In the genomic region with DNA sequence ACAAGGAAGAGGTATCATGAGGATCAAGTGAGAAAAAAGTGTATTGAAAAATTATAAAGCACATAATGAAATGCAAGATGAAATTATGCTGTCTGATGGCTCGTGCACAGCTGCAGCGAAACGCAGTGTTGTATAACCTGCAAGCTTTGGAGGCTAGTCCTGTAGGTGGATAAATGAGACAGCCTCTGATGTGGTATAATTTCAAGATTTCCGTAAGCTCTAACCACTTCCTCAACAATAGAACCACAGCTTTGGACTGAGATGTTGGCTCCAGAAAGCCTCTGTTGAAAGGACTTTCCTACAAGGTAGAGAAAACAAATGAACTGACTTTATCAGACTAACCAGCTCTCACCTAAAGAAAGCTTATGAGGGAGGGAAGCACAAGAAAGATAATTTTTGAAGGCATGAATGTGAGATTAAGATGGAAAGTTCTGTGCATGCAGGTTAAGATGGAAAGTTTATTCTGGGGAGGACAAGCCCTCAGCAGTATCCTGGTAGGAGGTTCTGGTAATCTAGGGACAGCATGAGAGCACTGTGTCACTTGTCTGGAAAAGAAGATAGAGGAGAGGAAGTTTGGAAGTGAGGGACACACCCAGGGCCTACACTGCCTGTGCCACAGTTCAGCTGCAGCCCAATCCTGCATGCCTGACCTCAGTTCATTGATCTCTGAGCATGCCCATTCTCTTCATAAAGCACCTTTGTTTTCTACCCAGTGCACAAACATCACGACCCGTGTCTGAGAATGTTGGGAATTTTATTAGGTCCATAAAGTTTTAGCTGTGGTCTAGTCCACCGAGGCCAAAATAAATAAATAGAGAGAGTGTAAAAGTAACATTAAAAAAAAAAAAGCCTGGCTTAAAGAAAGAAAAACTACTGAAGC, we compare ENCODE assay signal across 10 cellular contexts.
DNase-seq lines count a peak whose midpoint lies in the region; ATAC-seq and TF ChIP-seq lines count a peak whose summit lies in the region.
"Had no signal": no experiment of that assay in that cellular context is flagged by ENCODE, and none has a peak within 500 bp of the region (broad histone marks: within the 10 kb centered on the region; RNA-seq: fewer than 3 reads in every experiment).

No MANE protein-coding gene starts in this region.

- no peaks in the 10 kb centered on the region for H3K9me3 ChIP-seq in Karpas-422 (ENCODE audit: low read length)
- peaks cover 4% of the 10 kb centered on the region for H3K9me3 ChIP-seq in WERI-Rb-1 (ENCODE audit: severe bottlenecking)

- H3K27me3 ChIP-seq in Karpas-422 (ENCODE audit: low read length), result no peaks in the 10 kb centered on the region
- no peaks in the 10 kb centered on the region for H3K27me3 ChIP-seq in WERI-Rb-1 (ENCODE audit: insufficient read depth, low read depth, severe bottlenecking)

- no peaks in the 10 kb centered on the region for H3K36me3 ChIP-seq in Karpas-422 (ENCODE audit: insufficient read depth, low read length)
- H3K36me3 ChIP-seq in WERI-Rb-1, result no peaks in the 10 kb centered on the region

- no peaks in the 10 kb centered on the region for H3K79me2 ChIP-seq in Karpas-422 (ENCODE audit: low read length)

- peaks cover 17% of the 10 kb centered on the region for H3K27me3 Mint-ChIP-seq in activated naive CD4-positive, alpha-beta T cell treated with anti-CD3 and anti-CD28 coated beads, Interleukin-2, amount 10 ng/mL, durations not matched to agents 7 days and 5 days
- H3K27me3 Mint-ChIP-seq in activated naive CD8-positive, alpha-beta T cell, result peaks cover 8% of the 10 kb centered on the region
- peaks cover 13% of the 10 kb centered on the region for H3K27me3 Mint-ChIP-seq in stimulated activated memory B cell treated with anti-CD40 and anti-IgM and Interleukin-4, amounts not matched to agents 10 μg/mL and 1 μg/mL and 100 μg/mL, for 72 hours

- CTCF ChIA-PET in activated naive CD4-positive, alpha-beta T cell treated with anti-CD3 and anti-CD28 coated beads, Interleukin-2, amount 10 ng/mL, durations not matched to agents 7 days and 5 days (lab: Charles Lee), result no interaction called here
- CTCF ChIA-PET in GM10248 (lab: Yijun Ruan, JAX), result interaction anchor here (1.1 to 1.5 kb wide), 2 partner anchors 12 to 24 kb away, joined by 4 read pairs; no protein-coding TSS in a partner anchor

- TF ChIP-seq CTCF in WERI-Rb-1 (IDR thresholded peaks at IDR 0.05; ENCODE audit: low read depth, low read length) (no peak), GM10248 (IDR thresholded peaks at IDR 0.05; ENCODE audit: control extremely low read depth, extremely low read depth, low read depth, missing control alignments) (no peak)

- no peaks in the 10 kb centered on the region for H3K9me2 ChIP-seq in Karpas-422 (replicated peaks; ENCODE audit: insufficient read depth, low read length)

- no peak overlapping the region for H3K9ac ChIP-seq in Karpas-422 (ENCODE audit: low read length)

- peaks cover 17% of the 10 kb centered on the region for H3K4me1 Mint-ChIP-seq in activated naive CD4-positive, alpha-beta T cell treated with anti-CD3 and anti-CD28 coated beads, Interleukin-2, amount 10 ng/mL, durations not matched to agents 7 days and 5 days
- H3K4me1 Mint-ChIP-seq in activated naive CD8-positive, alpha-beta T cell (ENCODE audit: low read depth), result peaks cover 23% of the 10 kb centered on the region
- H3K4me1 Mint-ChIP-seq in stimulated activated memory B cell treated with anti-CD40 and anti-IgM and Interleukin-4, amounts not matched to agents 10 μg/mL and 1 μg/mL and 100 μg/mL, for 72 hours, result peaks cover 6% of the 10 kb centered on the region

- H3K36me3 Mint-ChIP-seq in activated naive CD4-positive, alpha-beta T cell treated with anti-CD3 and anti-CD28 coated beads, Interleukin-2, amount 10 ng/mL, durations not matched to agents 7 days and 5 days, result no peaks in the 10 kb centered on the region
- H3K36me3 Mint-ChIP-seq in activated naive CD8-positive, alpha-beta T cell, result peaks cover 7% of the 10 kb centered on the region
- no peaks in the 10 kb centered on the region for H3K36me3 Mint-ChIP-seq in stimulated activated memory B cell treated with anti-CD40 and anti-IgM and Interleukin-4, amounts not matched to agents 10 μg/mL and 1 μg/mL and 100 μg/mL, for 72 hours

- H3K4me1 ChIP-seq in Karpas-422 (ENCODE audit: low read length), result no peaks in the 10 kb centered on the region

- H3K4me2 ChIP-seq in Karpas-422 (ENCODE audit: low read depth, low read length, poor library complexity, severe bottlenecking), result no peak overlapping the region

- no peak overlapping the region for H3K4me3 ChIP-seq in Karpas-422 (ENCODE audit: low read length)
- no peak overlapping the region for H3K4me3 ChIP-seq in WERI-Rb-1 (ENCODE audit: low read depth, low read length)

- no peak overlapping the region for H3K4me3 Mint-ChIP-seq in activated naive CD4-positive, alpha-beta T cell treated with anti-CD3 and anti-CD28 coated beads, Interleukin-2, amount 10 ng/mL, durations not matched to agents 7 days and 5 days
- peak overlapping the region; percentile 36 for H3K4me3 Mint-ChIP-seq in activated naive CD8-positive, alpha-beta T cell
- H3K4me3 Mint-ChIP-seq in stimulated activated memory B cell treated with anti-CD40 and anti-IgM and Interleukin-4, amounts not matched to agents 10 μg/mL and 1 μg/mL and 100 μg/mL, for 72 hours, result no peak overlapping the region

- peaks cover 3% of the 10 kb centered on the region for H3K9me3 Mint-ChIP-seq in activated naive CD4-positive, alpha-beta T cell treated with anti-CD3 and anti-CD28 coated beads, Interleukin-2, amount 10 ng/mL, durations not matched to agents 7 days and 5 days
- peaks cover 10% of the 10 kb centered on the region for H3K9me3 Mint-ChIP-seq in activated naive CD8-positive, alpha-beta T cell (ENCODE audit: low read depth)
- H3K9me3 Mint-ChIP-seq in stimulated activated memory B cell treated with anti-CD40 and anti-IgM and Interleukin-4, amounts not matched to agents 10 μg/mL and 1 μg/mL and 100 μg/mL, for 72 hours, result peaks cover 4% of the 10 kb centered on the region

- ATAC-seq in stimulated activated memory B cell treated with anti-CD40 and anti-IgM and Interleukin-4, amounts not matched to agents 10 μg/mL and 1 μg/mL and 100 μg/mL, for 72 hours, result peak; percentile 50

- POLR2A ChIA-PET in GM10248 (lab: Yijun Ruan, JAX), result no interaction called here

- H3K27ac ChIP-seq in Karpas-422 (ENCODE audit: low read length) (no peak overlapping the region), WERI-Rb-1 (no peak overlapping the region)
- H3K27ac ChIP-seq: epithelial cell of prostate had no signal

- peak; percentile 41 for DNase-seq in activated naive CD4-positive, alpha-beta T cell treated with anti-CD3 and anti-CD28 coated beads, Interleukin-2, amount 10 ng/mL, durations not matched to agents 7 days and 5 days
- no peak for DNase-seq in activated naive CD4-positive, alpha-beta T cell treated with Interleukin-2 at 50 U/mL for 16 hours
- DNase-seq in Karpas-422 (no peak), WERI-Rb-1 (no peak), NCI-H526 (lab: John Stamatoyannopoulos, UW) (no peak), GM10248 (ENCODE audit: extremely low spot score) (no peak)
- DNase-seq: NK-92 treated with Interleukin-12 subunit alpha and Interleukin-12 subunit beta, amount 100 ng/mL, for 24 hours had no signal

- H2AFZ ChIP-seq in Karpas-422 (ENCODE audit: low read length), result 0 out of 2 replicates have a peak overlapping the region, but pooled peaks have one; percentile 41

- peak overlapping the region; percentile 8 for H3K27ac Mint-ChIP-seq in activated naive CD4-positive, alpha-beta T cell treated with anti-CD3 and anti-CD28 coated beads, Interleukin-2, amount 10 ng/mL, durations not matched to agents 7 days and 5 days
- H3K27ac Mint-ChIP-seq in activated naive CD8-positive, alpha-beta T cell, result peak overlapping the region; percentile 16
- no peak overlapping the region for H3K27ac Mint-ChIP-seq in stimulated activated memory B cell treated with anti-CD40 and anti-IgM and Interleukin-4, amounts not matched to agents 10 μg/mL and 1 μg/mL and 100 μg/mL, for 72 hours

- no peaks in the 10 kb centered on the region for H4K20me1 ChIP-seq in Karpas-422 (ENCODE audit: insufficient read depth, low read depth, low read length)
